Comparison of ENCODE assay signal across 1 cellular context in genomic region chr7:96709381-96710228, GRCh38.
TF ChIP-seq lines count a peak whose summit lies in the region.

Gene SEM1, minus strand, starts transcription at chr7:96709846. Its CDS starts 83 bp downstream, at chr7:96709763.

TF ChIP-seq in K562, 482 proteins besides CTCF, POLR2A, EP300 and RAD21 (continued from another document and continues in another):
- no peak for TF ChIP-seq ZNF592 (IDR thresholded peaks at IDR 0.05)
- no peak for TF ChIP-seq ZNF398 (CRISPR knock-in tag; IDR thresholded peaks at IDR 0.05)
- TF ChIP-seq SMARCB1 (IDR thresholded peaks at IDR 0.05; ENCODE audit: insufficient read length, low read depth), result no peak
- TF ChIP-seq BCLAF1 (IDR thresholded peaks at IDR 0.05; ENCODE audit: borderline replicate concordance in 1 of 2, control insufficient read depth in 1 of 2, low read depth in 2 of 2, low read length in 1 of 2), result no peak
- TF ChIP-seq DIDO1 (tag; IDR thresholded peaks at IDR 0.05; ENCODE audit: low read depth), result peak; percentile 82; the same call in 1 of the 2 replicates
- no peak for TF ChIP-seq RNF219 (CRISPR knock-in tag; IDR thresholded peaks at IDR 0.05)
- TF ChIP-seq KLF6 (CRISPR knock-in tag; IDR thresholded peaks at IDR 0.05; ENCODE audit: borderline replicate concordance), result no peak
- peak; percentile 99 for TF ChIP-seq PTBP1 (IDR thresholded peaks at IDR 0.05; ENCODE audit: low read depth, low read length)
- TF ChIP-seq STAT5A (IDR thresholded peaks at IDR 0.05; ENCODE audit: borderline replicate concordance, low read length), result no peak
- no peak for TF ChIP-seq MTF1 (CRISPR knock-in tag; IDR thresholded peaks at IDR 0.05; ENCODE audit: borderline replicate concordance)
- peak; percentile 64 for TF ChIP-seq ATF3 (IDR thresholded peaks at IDR 0.05)
- TF ChIP-seq ATF3 (CRISPR knock-in tag; conservative IDR thresholded peaks at IDR 0.05), result peak; percentile 52; the same call in 1 of the 2 replicates
- no peak for TF ChIP-seq CEBPZ (IDR thresholded peaks at IDR 0.05; ENCODE audit: borderline replicate concordance, low read depth, low read length)
- TF ChIP-seq ZBTB34 (CRISPR knock-in tag; IDR thresholded peaks at IDR 0.05), result no peak
- no peak for TF ChIP-seq YBX1 (IDR thresholded peaks at IDR 0.05)
- TF ChIP-seq BHLHE40 (IDR thresholded peaks at IDR 0.05; ENCODE audit: low read length), result 0 out of 2 replicates have a peak, but pooled peaks have one; percentile 7
- TF ChIP-seq DMBX1 (CRISPR knock-in tag; IDR thresholded peaks at IDR 0.05; ENCODE audit: borderline replicate concordance), result 0 out of 2 replicates have a peak, but pooled peaks have one; percentile 25
- TF ChIP-seq NCOA1 (IDR thresholded peaks at IDR 0.05; ENCODE audit: low read depth), result 0 out of 2 replicates have a peak, but pooled peaks have one; percentile 23
- TF ChIP-seq FOXK2 (conservative IDR thresholded peaks at IDR 0.05 in 1 of 2, IDR thresholded peaks at IDR 0.05 in 1 of 2; ENCODE audit: low read depth in 2 of 2), result peak in 1 of 2 experiments; percentile 70; a peak in 3 of 4 replicates
- TF ChIP-seq ZNF609 (CRISPR knock-in tag; IDR thresholded peaks at IDR 0.05; ENCODE audit: borderline replicate concordance), result no peak
- TF ChIP-seq ZNF282 (CRISPR knock-in tag; IDR thresholded peaks at IDR 0.05), result no peak
- no peak for TF ChIP-seq HOXB6 (CRISPR knock-in tag; IDR thresholded peaks at IDR 0.05; ENCODE audit: borderline replicate concordance)
- TF ChIP-seq C11orf30 (IDR thresholded peaks at IDR 0.05; ENCODE audit: low read depth), result peak; percentile 92
- TF ChIP-seq SFPQ (IDR thresholded peaks at IDR 0.05; ENCODE audit: low read depth, low read length), result no peak
- TF ChIP-seq NCOA4 (IDR thresholded peaks at IDR 0.05; ENCODE audit: partially characterized antibody), result no peak
- TF ChIP-seq ZFP1 (CRISPR knock-in tag; IDR thresholded peaks at IDR 0.05), result no peak
- peak in 1 of 2 experiments; percentile 61; a peak in 1 of 4 replicates for TF ChIP-seq RCOR1 (IDR thresholded peaks at IDR 0.05; ENCODE audit: borderline replicate concordance in 1 of 2, low read depth in 2 of 2, low read length in 2 of 2)
- TF ChIP-seq TCFL5 (CRISPR knock-in tag; conservative IDR thresholded peaks at IDR 0.05), result no peak
